ENCODE assay signal across 16 cellular contexts in genomic region chr22:35872451-35872850, GRCh38.
DNase-seq lines count a peak whose midpoint lies in the region; ATAC-seq and TF ChIP-seq lines count a peak whose summit lies in the region.
"Had no signal": no experiment of that assay in that cellular context is flagged by ENCODE, and none has a peak within 500 bp of the region (broad histone marks: within the 10 kb centered on the region; RNA-seq: fewer than 3 reads in every experiment).

No MANE protein-coding gene starts in this region.

- no peak overlapping the region for H3K4me2 ChIP-seq in mesendoderm (ENCODE audit: low read length)
- H3K4me2 ChIP-seq: A549, GM23338 had no signal

- peaks cover 9% of the 10 kb centered on the region for H3K79me1 ChIP-seq in mesendoderm (ENCODE audit: low read length)

- H3K4me1 ChIP-seq in cardiac muscle cell (ENCODE audit: low read depth) (peaks cover 17% of the 10 kb centered on the region), left ventricle myocardium inferior (peaks cover 80% of the 10 kb centered on the region), psoas muscle (peaks cover 46% of the 10 kb centered on the region), mesendoderm (ENCODE audit: control insufficient read depth, low read depth, low read length) (no peaks in the 10 kb centered on the region)

- WGBS in psoas muscle, 3 donors: 51 to 63% (median 54%) methylated on average over 13 of the region's 13 CpGs
- WGBS in mesendoderm (ENCODE audit: extremely low coverage, insufficient coverage, low lambda C conversion rate): no CpG with 5 or more reads among the region's 13 CpGs

- no peak overlapping the region for H2BK15ac ChIP-seq in mesendoderm (replicated peaks; ENCODE audit: low read depth)

- H2BK120ac ChIP-seq in mesendoderm (ENCODE audit: low read depth, low read length): no peak overlapping the region

- H3K36me3 ChIP-seq in cardiac muscle cell: no peaks in the 10 kb centered on the region
- no peaks in the 10 kb centered on the region for H3K36me3 ChIP-seq in left ventricle myocardium inferior
- H3K36me3 ChIP-seq in psoas muscle (ENCODE audit: insufficient read depth in 1 of 2, low read depth in 1 of 2): no peaks in the 10 kb centered on the region
- H3K36me3 ChIP-seq in mesendoderm (ENCODE audit: control insufficient read depth, insufficient read depth, low read length): no peaks in the 10 kb centered on the region

- H3K56ac ChIP-seq in mesendoderm (ENCODE audit: low read length): no peak overlapping the region

- no peak overlapping the region for H3K23ac ChIP-seq in mesendoderm (ENCODE audit: low read length)

- no peak overlapping the region for H3K4ac ChIP-seq in mesendoderm (ENCODE audit: low read depth, low read length)

- ATAC-seq in psoas muscle: peak in 3 of 4 donors; percentile 47 to 81 (median 79)
- no peak for ATAC-seq in GM21786 (IDR thresholded peaks at IDR 0.05; ENCODE audit: unreplicated experiment)
- ATAC-seq: A549; CD8-positive, alpha-beta T cell; GM23338 had no signal

- H3K4me3 ChIP-seq in cardiac muscle cell: no peak overlapping the region
- no peak overlapping the region for H3K4me3 ChIP-seq in left ventricle myocardium inferior
- H3K4me3 ChIP-seq in psoas muscle: no peak overlapping the region
- no peak overlapping the region for H3K4me3 ChIP-seq in mesendoderm (ENCODE audit: low read length)
- H3K4me3 ChIP-seq: A549, GM23338 had no signal

- no peak overlapping the region for H2BK5ac ChIP-seq in mesendoderm (ENCODE audit: low read length)

- TF ChIP-seq CTCF in cardiac muscle cell (IDR thresholded peaks at IDR 0.05; ENCODE audit: low read depth, low read length) (no peak), left ventricle myocardium inferior (IDR thresholded peaks at IDR 0.05; ENCODE audit: borderline replicate concordance) (no peak), psoas muscle (IDR thresholded peaks at IDR 0.05) (no peak)

- H3K79me2 ChIP-seq in mesendoderm (ENCODE audit: control insufficient read depth, insufficient read depth, low read length): peaks cover 4% of the 10 kb centered on the region

- H3K9me3 ChIP-seq in cardiac muscle cell (ENCODE audit: low read depth) (no peaks in the 10 kb centered on the region), left ventricle myocardium inferior (replicated peaks) (peaks cover 7% of the 10 kb centered on the region), psoas muscle (no peaks in the 10 kb centered on the region)

- H3K27me3 ChIP-seq in cardiac muscle cell: no peaks in the 10 kb centered on the region
- H3K27me3 ChIP-seq in left ventricle myocardium inferior (ENCODE audit: low read depth): no peaks in the 10 kb centered on the region
- no peaks in the 10 kb centered on the region for H3K27me3 ChIP-seq in psoas muscle (ENCODE audit: insufficient read depth in 3 of 3, low read length in 2 of 3)
- H3K27me3 ChIP-seq in mesendoderm (ENCODE audit: insufficient read depth, low read length, poor library complexity): no peaks in the 10 kb centered on the region

- no peak overlapping the region for H2AK5ac ChIP-seq in mesendoderm (ENCODE audit: low read length)

- intact Hi-C loops in left ventricle myocardium inferior (cut with micrococcal nuclease): no loop called here
- intact Hi-C loops in psoas muscle (cut with DNase I): no loop called here

- no peak overlapping the region for H3K18ac ChIP-seq in mesendoderm (ENCODE audit: low read length)

- H4K8ac ChIP-seq in mesendoderm (ENCODE audit: low read depth, low read length): no peak overlapping the region

- no peak overlapping the region for H4K5ac ChIP-seq in mesendoderm (ENCODE audit: low read length)

- DNase-seq in cardiac muscle cell (ENCODE audit: low read depth in 1 of 2, low spot score in 1 of 2) (no peak), left ventricle myocardium inferior (peak; percentile 70), psoas muscle (peak; percentile 41 to 60), NCI-H2171 treated with DMSO at 0.1 percent for 48 hours (lab: John Stamatoyannopoulos, UW) (no peak), NOMO-1 treated with DMSO at 0.1 percent for 48 hours (lab: John Stamatoyannopoulos, UW; ENCODE audit: unreplicated experiment) (no peak), mesendoderm (no peak)
- DNase-seq: CD8-positive, alpha-beta T cell; COR-L47; DMS153; DMS79 treated with DMSO at 0.1 percent for 48 hours; GDM1; H7; IMR-90 had no signal

- no peak overlapping the region for H3K9ac ChIP-seq in mesendoderm (ENCODE audit: low read length)

- H3K27ac ChIP-seq in cardiac muscle cell (peak overlapping the region; percentile 32), left ventricle myocardium inferior (replicated peaks) (peak overlapping the region; percentile 57), psoas muscle (peak overlapping the region; percentile 88), mesendoderm (ENCODE audit: low read depth, low read length) (no peak overlapping the region)
- H3K27ac ChIP-seq: A549 had no signal

Comparison
In these comparisons a context has a peak if more than half of its experiments do, and no peak if none do; other contexts are left out.
1. DNase-seq: peak in left ventricle myocardium inferior (single experiment) and psoas muscle (2 of 2); none in cardiac muscle cell (0 of 2), NCI-H2171 treated with DMSO at 0.1 percent for 48 hours (single experiment), NOMO-1 treated with DMSO at 0.1 percent for 48 hours (single experiment) and mesendoderm (single experiment).